Comparison of ENCODE assay signal across 8 cellular contexts in the genomic region with DNA sequence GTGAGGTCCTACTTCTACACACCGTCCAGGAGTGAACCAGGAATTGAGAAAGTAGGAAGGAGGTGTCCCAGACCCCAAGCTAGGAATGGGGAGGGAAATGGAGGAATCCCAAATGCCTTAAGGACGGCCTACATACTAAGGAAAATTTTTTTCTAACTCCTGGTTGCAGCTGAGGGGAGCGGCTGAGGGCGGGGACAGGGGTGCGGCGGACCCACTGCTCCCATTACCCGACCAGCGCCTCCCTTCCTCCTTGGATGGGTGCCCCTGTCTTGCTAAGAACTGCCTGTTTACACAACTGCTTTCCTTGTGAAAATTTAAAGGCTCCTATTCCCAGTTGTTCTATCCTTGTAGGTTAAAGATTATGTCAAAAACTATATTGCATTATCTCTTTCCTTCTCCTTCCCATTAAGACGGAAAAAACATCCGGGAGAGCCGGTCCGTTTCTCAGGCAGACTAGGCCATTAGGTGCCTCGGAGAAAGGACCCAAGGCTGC.
A peak's percentile ranks its signal among the peaks of the same experiment; 100 is the strongest.
DNase-seq lines count a peak whose midpoint lies in the region; ATAC-seq and TF ChIP-seq lines count a peak whose summit lies in the region.

No MANE protein-coding gene starts in this region.

- DNase-seq in AG09309 (ENCODE audit: low read depth) (peak; percentile 64), NCI-H226 (peak; percentile 83), amygdala (lab: John Stamatoyannopoulos, UW) (peak in 35 of 56 donors; percentile 42 to 91 (median 70)), hepatic stellate cell (ENCODE audit: low spot score) (peak; percentile 81), retinal pigment epithelial cell (ENCODE audit: low read depth) (no peak), NCI-H510A treated with DMSO at 0.1 percent for 48 hours (lab: John Stamatoyannopoulos, UW) (no peak), NCI-H345 treated with DMSO at 0.1 percent for 48 hours (lab: John Stamatoyannopoulos, UW; ENCODE audit: unreplicated experiment) (no peak)

- H3K4me3 ChIP-seq in AG09309 (ENCODE audit: control insufficient read depth, low read depth, low read length), result peak overlapping the region; percentile 70
- peak overlapping the region; percentile 42 for H3K4me3 ChIP-seq in retinal pigment epithelial cell (ENCODE audit: low read length)

- peak; percentile 13 for ATAC-seq in GM18867 (IDR thresholded peaks at IDR 0.05; ENCODE audit: unreplicated experiment)

- TF ChIP-seq CTCF in AG09309 (IDR thresholded peaks at IDR 0.05; ENCODE audit: control insufficient read depth, insufficient read depth, low read depth, low read length, missing control alignments) (no peak), retinal pigment epithelial cell (conservative IDR thresholded peaks at IDR 0.05; ENCODE audit: low read depth, low read length) (no peak)

Comparison
In these comparisons a context has a peak if more than half of its experiments do, and no peak if none do; other contexts are left out.
1. DNase-seq: peak in AG09309 (single experiment), NCI-H226 (single experiment), amygdala (35 of 56) and hepatic stellate cell (single experiment); none in retinal pigment epithelial cell (single experiment), NCI-H510A treated with DMSO at 0.1 percent for 48 hours (single experiment) and NCI-H345 treated with DMSO at 0.1 percent for 48 hours (single experiment).